In the genomic region with DNA sequence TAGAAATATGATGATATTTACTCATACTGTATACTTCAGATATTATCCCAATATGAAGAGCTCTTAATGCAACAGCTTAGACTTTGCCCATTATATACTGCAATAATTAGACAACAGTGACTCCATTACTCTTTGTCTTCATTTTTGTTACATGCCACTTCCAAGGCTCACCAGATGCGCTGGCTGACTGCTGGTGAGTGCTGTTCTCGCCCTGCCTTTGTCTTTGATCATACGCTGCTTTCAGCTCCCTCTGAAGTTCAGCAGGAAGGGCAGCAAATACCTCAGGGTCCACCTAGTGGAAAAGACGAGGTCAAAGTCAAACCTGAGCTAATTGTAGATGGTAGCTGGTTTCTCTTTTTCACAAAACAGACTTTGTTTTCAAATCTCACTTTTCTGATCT, we compare ENCODE assay signal across 10 cellular contexts.
DNase-seq lines count a peak whose midpoint lies in the region; ATAC-seq and TF ChIP-seq lines count a peak whose summit lies in the region.
"Had no signal": no experiment of that assay in that cellular context is flagged by ENCODE, and none has a peak within 500 bp of the region (broad histone marks: within the 10 kb centered on the region; RNA-seq: fewer than 3 reads in every experiment).

No MANE protein-coding gene starts in this region.

- no peak for TF ChIP-seq POLR2A in vagina (IDR thresholded peaks at IDR 0.05)

- no peaks in the 10 kb centered on the region for H3K9me3 ChIP-seq in mammary epithelial cell (replicated peaks; ENCODE audit: insufficient read depth, low read length)
- no peaks in the 10 kb centered on the region for H3K9me3 ChIP-seq in vagina
- H3K9me3 ChIP-seq: stomach had no signal

- CTCF ChIA-PET in MCF 10A (lab: Yijun Ruan, JAX) (interaction anchor here (0.6 to 1.5 kb wide), 3 partner anchors 10 to 38 kb away, joined by 3 to 4 read pairs (median 3); no protein-coding TSS in a partner anchor), mammary epithelial cell (lab: Charles Lee; ENCODE audit: low non-redundant PET) (no interaction called here)

- H3K36me3 ChIP-seq in mammary epithelial cell (ENCODE audit: insufficient read depth, low read length) (peaks cover 52% of the 10 kb centered on the region), vagina (peaks cover 4 to 83% of the 10 kb centered on the region in 2 donors)

- H3K36me3 Mint-ChIP-seq in MCF 10A (ENCODE audit: insufficient read depth, unreplicated experiment) (peaks cover 95% of the 10 kb centered on the region), type B pancreatic cell (peaks cover 36% of the 10 kb centered on the region)
- H3K36me3 Mint-ChIP-seq in activated naive CD8-positive, alpha-beta T cell treated with anti-CD3 and anti-CD28 coated beads, Interleukin-2, amount 50 U/mL, for 24 hours (ENCODE audit: low read depth) = peaks cover 60% of the 10 kb centered on the region

- H3K4me1 ChIP-seq in mammary epithelial cell (ENCODE audit: insufficient read depth, low read length) (no peaks in the 10 kb centered on the region), vagina (no peaks in the 10 kb centered on the region)

- no peak for ATAC-seq in activated naive CD8-positive, alpha-beta T cell treated with anti-CD3 and anti-CD28 coated beads, Interleukin-2, amount 50 U/mL, for 24 hours

- no peak overlapping the region for H2AFZ ChIP-seq in mammary epithelial cell (ENCODE audit: low read depth, low read length)

- no peak overlapping the region for H3K27ac ChIP-seq in mammary epithelial cell (ENCODE audit: insufficient read depth, low read depth, low read length)
- H3K27ac ChIP-seq in vagina = no peak overlapping the region
- H3K27ac ChIP-seq: stomach had no signal

- POLR2A ChIA-PET in MCF 10A (lab: Yijun Ruan, JAX) = interaction anchor here (0.8 to 1.4 kb wide), 2 partner anchors 31 to 71 kb away, joined by 3 read pairs; no protein-coding TSS in a partner anchor

- H3K4me3 ChIP-seq in mammary epithelial cell (replicated peaks in 1 of 3; ENCODE audit: insufficient read depth in 1 of 3, low read depth in 2 of 3, low read length in 3 of 3) = no peak overlapping the region
- no peak overlapping the region for H3K4me3 ChIP-seq in vagina
- H3K4me3 ChIP-seq: skin epidermis, stomach had no signal

- no peaks in the 10 kb centered on the region for H3K9me3 Mint-ChIP-seq in MCF 10A (ENCODE audit: unreplicated experiment)
- H3K9me3 Mint-ChIP-seq in activated naive CD8-positive, alpha-beta T cell treated with anti-CD3 and anti-CD28 coated beads, Interleukin-2, amount 50 U/mL, for 24 hours = no peaks in the 10 kb centered on the region
- no peaks in the 10 kb centered on the region for H3K9me3 Mint-ChIP-seq in type B pancreatic cell

- H3K27me3 ChIP-seq in mammary epithelial cell (ENCODE audit: insufficient read depth, low read length) = no peaks in the 10 kb centered on the region
- H3K27me3 ChIP-seq in vagina = no peaks in the 10 kb centered on the region
- H3K27me3 ChIP-seq: stomach had no signal

- H4K20me1 ChIP-seq in mammary epithelial cell (ENCODE audit: insufficient read depth, low read length) = no peaks in the 10 kb centered on the region

- peak overlapping the region; percentile 67 for H3K27ac Mint-ChIP-seq in MCF 10A (ENCODE audit: low read depth, unreplicated experiment)
- H3K27ac Mint-ChIP-seq in activated naive CD8-positive, alpha-beta T cell treated with anti-CD3 and anti-CD28 coated beads, Interleukin-2, amount 50 U/mL, for 24 hours = peak overlapping the region; percentile 85
- peak overlapping the region; percentile 93 for H3K27ac Mint-ChIP-seq in type B pancreatic cell

- in situ Hi-C loops in mammary epithelial cell (cut with MboI; ENCODE audit: low sequenced_read_pairs in 2 of 2) = no loop called here

- H3K27me3 Mint-ChIP-seq in MCF 10A (ENCODE audit: insufficient read depth, unreplicated experiment) (no peaks in the 10 kb centered on the region), type B pancreatic cell (no peaks in the 10 kb centered on the region)
- H3K27me3 Mint-ChIP-seq in activated naive CD8-positive, alpha-beta T cell treated with anti-CD3 and anti-CD28 coated beads, Interleukin-2, amount 50 U/mL, for 24 hours = no peaks in the 10 kb centered on the region

- WGBS in mammary epithelial cell (ENCODE audit: low coverage, missing lambda C conversion rate) = 97% methylated on average over 4 of the region's 4 CpGs

- H3K4me1 Mint-ChIP-seq in MCF 10A (ENCODE audit: insufficient read depth, unreplicated experiment) (no peaks in the 10 kb centered on the region), type B pancreatic cell (ENCODE audit: unreplicated experiment) (peaks cover 27% of the 10 kb centered on the region)
- peaks cover 18% of the 10 kb centered on the region for H3K4me1 Mint-ChIP-seq in activated naive CD8-positive, alpha-beta T cell treated with anti-CD3 and anti-CD28 coated beads, Interleukin-2, amount 50 U/mL, for 24 hours

- H3K4me2 ChIP-seq in mammary epithelial cell (ENCODE audit: insufficient read depth, low read depth, low read length) = no peak overlapping the region

- BruUV-seq in MCF 10A (replicated peaks; lab: Mats Ljungman, UMichigan) (no TSS peak), mammary epithelial cell (replicated peaks; lab: Mats Ljungman, UMichigan) (no TSS peak)

- no peak for DNase-seq in MCF 10A (ENCODE audit: unreplicated experiment)
- no peak for DNase-seq in mammary epithelial cell
- no peak for DNase-seq in activated naive CD8-positive, alpha-beta T cell treated with anti-CD3 and anti-CD28 coated beads, Interleukin-2, amount 50 U/mL, for 24 hours
- peak; percentile 38 for DNase-seq in iris pigment epithelial cell (ENCODE audit: low read depth)
- no peak for DNase-seq in type B pancreatic cell (ENCODE audit: extremely low spot score, unreplicated experiment)
- DNase-seq in foreskin melanocyte = no peak
- no peak for DNase-seq in vagina (ENCODE audit: extremely low spot score in 2 of 2)
- no peak for DNase-seq in activated CD4-positive, alpha-beta T cell treated with anti-CD3 and anti-CD28 coated beads, Interleukin-2, amount 50 U/mL, for 48 hours
- DNase-seq: stomach had no signal

- intact Hi-C loops in MCF 10A (cut with micrococcal nuclease) = no loop called here
- intact Hi-C loops in mammary epithelial cell (cut with micrococcal nuclease) = loop anchor here (2.0 kb wide), 1 partner anchor 87 kb away; a partner anchor contains a TSS
- intact Hi-C loops in vagina (cut with DNase I) = no loop called here

- TF ChIP-seq CTCF in MCF 10A (IDR thresholded peaks at IDR 0.05; ENCODE audit: unreplicated experiment) (no peak), mammary epithelial cell (conservative IDR thresholded peaks at IDR 0.05 in 1 of 2, IDR thresholded peaks at IDR 0.05 in 1 of 2; ENCODE audit: extremely low read depth in 1 of 2, insufficient read depth in 1 of 2, low read depth in 1 of 2, low read length in 2 of 2) (no peak), type B pancreatic cell (conservative IDR thresholded peaks at IDR 0.05) (no peak), vagina (IDR thresholded peaks at IDR 0.05) (no peak)

- no peaks in the 10 kb centered on the region for H3K79me2 ChIP-seq in mammary epithelial cell (ENCODE audit: insufficient read depth, low read length)

- no peak overlapping the region for H3K9ac ChIP-seq in mammary epithelial cell (ENCODE audit: insufficient read depth, low read length)

- H3K4me3 Mint-ChIP-seq in MCF 10A (ENCODE audit: unreplicated experiment) = no peak overlapping the region
- H3K4me3 Mint-ChIP-seq in activated naive CD8-positive, alpha-beta T cell treated with anti-CD3 and anti-CD28 coated beads, Interleukin-2, amount 50 U/mL, for 24 hours = no peak overlapping the region
- peak overlapping the region; percentile 40 for H3K4me3 Mint-ChIP-seq in type B pancreatic cell

- dilution Hi-C loops in mammary epithelial cell (cut with HindIII; ENCODE audit: low sequenced_read_pairs) = no loop called here
